Comparison of ENCODE assay signal across 1 cellular context in the genomic region with DNA sequence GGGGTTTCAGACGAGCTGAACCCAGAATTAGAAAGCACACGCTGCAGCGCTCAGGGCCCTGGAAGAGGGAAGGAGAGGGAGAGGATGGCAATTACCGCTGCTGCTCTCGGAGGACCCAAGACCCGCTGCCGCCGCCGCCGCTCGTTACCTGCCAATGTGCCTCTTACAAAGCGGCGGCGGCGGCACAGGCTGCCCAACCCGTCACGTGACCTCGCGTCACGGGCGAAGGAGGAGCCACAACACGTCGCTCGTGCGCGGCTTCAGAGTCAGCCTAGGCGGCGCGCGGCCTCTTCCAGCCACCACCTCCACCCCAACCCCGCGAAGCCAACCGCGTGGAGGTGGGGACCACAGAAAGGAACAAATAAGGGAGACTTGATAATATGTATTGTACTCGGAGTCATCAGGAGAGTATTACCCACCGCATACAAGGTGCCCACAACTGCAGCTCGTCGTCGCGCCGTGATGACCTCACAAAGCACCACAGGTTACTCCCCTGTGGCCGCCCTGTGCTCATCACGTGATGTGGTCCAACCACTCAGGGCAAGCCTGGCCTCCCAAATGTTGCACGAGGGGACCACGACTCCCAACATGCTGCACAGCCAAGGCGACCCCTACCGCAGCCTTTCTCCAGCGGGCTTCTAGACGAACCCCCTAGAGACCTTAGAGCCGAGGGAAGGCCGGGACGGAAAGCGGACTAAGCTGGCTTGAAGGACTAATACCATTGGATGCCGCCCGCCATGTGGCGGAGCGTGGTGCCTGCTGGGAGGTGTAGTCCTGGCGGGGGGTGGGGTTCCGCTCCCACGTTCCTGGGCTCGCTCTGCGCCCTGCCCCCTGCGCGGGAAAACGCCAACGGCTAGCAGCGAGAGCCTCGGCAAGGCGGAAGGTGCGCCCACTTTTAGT.
TF ChIP-seq lines count a peak whose summit lies in the region.

A gene with protein sequence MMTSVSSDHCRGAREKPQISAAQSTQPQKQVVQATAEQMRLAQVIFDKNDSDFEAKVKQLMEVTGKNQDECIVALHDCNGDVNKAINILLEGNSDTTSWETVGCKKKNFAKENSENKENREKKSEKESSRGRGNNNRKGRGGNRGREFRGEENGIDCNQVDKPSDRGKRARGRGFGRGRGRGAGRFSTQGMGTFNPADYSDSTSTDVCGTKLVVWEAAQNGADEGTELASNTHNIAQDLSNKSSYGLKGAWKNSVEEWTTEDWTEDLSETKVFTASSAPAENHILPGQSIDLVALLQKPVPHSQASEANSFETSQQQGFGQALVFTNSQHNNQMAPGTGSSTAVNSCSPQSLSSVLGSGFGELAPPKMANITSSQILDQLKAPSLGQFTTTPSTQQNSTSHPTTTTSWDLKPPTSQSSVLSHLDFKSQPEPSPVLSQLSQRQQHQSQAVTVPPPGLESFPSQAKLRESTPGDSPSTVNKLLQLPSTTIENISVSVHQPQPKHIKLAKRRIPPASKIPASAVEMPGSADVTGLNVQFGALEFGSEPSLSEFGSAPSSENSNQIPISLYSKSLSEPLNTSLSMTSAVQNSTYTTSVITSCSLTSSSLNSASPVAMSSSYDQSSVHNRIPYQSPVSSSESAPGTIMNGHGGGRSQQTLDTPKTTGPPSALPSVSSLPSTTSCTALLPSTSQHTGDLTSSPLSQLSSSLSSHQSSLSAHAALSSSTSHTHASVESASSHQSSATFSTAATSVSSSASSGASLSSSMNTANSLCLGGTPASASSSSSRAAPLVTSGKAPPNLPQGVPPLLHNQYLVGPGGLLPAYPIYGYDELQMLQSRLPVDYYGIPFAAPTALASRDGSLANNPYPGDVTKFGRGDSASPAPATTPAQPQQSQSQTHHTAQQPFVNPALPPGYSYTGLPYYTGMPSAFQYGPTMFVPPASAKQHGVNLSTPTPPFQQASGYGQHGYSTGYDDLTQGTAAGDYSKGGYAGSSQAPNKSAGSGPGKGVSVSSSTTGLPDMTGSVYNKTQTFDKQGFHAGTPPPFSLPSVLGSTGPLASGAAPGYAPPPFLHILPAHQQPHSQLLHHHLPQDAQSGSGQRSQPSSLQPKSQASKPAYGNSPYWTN (minus strand): TSS at position 158 of the 900 bp plus-strand sequence. CDS start 31,739 bp downstream, outside the sequence.

TF ChIP-seq in K562, 482 proteins besides CTCF, POLR2A, EP300 and RAD21 (continued from another document and continues in another):
- TF ChIP-seq, protein P1, sequence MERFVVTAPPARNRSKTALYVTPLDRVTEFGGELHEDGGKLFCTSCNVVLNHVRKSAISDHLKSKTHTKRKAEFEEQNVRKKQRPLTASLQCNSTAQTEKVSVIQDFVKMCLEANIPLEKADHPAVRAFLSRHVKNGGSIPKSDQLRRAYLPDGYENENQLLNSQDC (CRISPR knock-in tag; IDR thresholded peaks at IDR 0.05): no peak; the same call in 1 of the 2 replicates
- TF ChIP-seq HIVEP1 (CRISPR knock-in tag; IDR thresholded peaks at IDR 0.05) (no peak), MYBL2 (IDR thresholded peaks at IDR 0.05; ENCODE audit: low read depth) (peak; percentile 93), MYBL2 (CRISPR knock-in tag; IDR thresholded peaks at IDR 0.05; ENCODE audit: borderline replicate concordance) (no peak), ETV6 (IDR thresholded peaks at IDR 0.05; ENCODE audit: borderline replicate concordance in 1 of 2, low read depth in 2 of 2, low read length in 1 of 2) (no peak), ETV6 (CRISPR knock-in tag; IDR thresholded peaks at IDR 0.05; ENCODE audit: borderline replicate concordance) (no peak), FOXM1 (IDR thresholded peaks at IDR 0.05; ENCODE audit: low read depth) (0 out of 2 replicates have a peak, but pooled peaks have one; percentile 8), FOXM1 (CRISPR knock-in tag; IDR thresholded peaks at IDR 0.05; ENCODE audit: low read depth) (peak; percentile 74; the same call in 1 of the 2 replicates), MEIS2 (IDR thresholded peaks at IDR 0.05; ENCODE audit: partially characterized antibody) (no peak), CCAR2 (IDR thresholded peaks at IDR 0.05; ENCODE audit: low read depth, low read length) (no peak), NFE2L1 (tag; IDR thresholded peaks at IDR 0.05; ENCODE audit: borderline replicate concordance, low read depth) (no peak), NCOA1 (IDR thresholded peaks at IDR 0.05; ENCODE audit: low read depth) (no peak), ZNF175 (CRISPR knock-in tag; IDR thresholded peaks at IDR 0.05; ENCODE audit: low read depth) (no peak), MTA3 (IDR thresholded peaks at IDR 0.05; ENCODE audit: borderline replicate concordance) (no peak), CBX3 (IDR thresholded peaks at IDR 0.05; ENCODE audit: borderline replicate concordance in 1 of 2, low read length in 2 of 2) (peak in 1 of 2 experiments; percentile 50; a peak in 1 of 3 replicates), ZNF23 (CRISPR knock-in tag; IDR thresholded peaks at IDR 0.05) (no peak), JUNB (CRISPR knock-in tag; conservative IDR thresholded peaks at IDR 0.05) (no peak), RBBP5 (IDR thresholded peaks at IDR 0.05; ENCODE audit: borderline replicate concordance, insufficient read depth, low read length, poor library complexity, severe bottlenecking) (peak; percentile 75), BACH1 (tag; IDR thresholded peaks at IDR 0.05) (no peak), ZNF12 (CRISPR knock-in tag; IDR thresholded peaks at IDR 0.05) (no peak; the same call in 1 of the 2 replicates), CSDE1 (IDR thresholded peaks at IDR 0.05) (peak in 1 of 2 experiments; percentile 81; a peak in 2 of 4 replicates), RAD51 (IDR thresholded peaks at IDR 0.05; ENCODE audit: borderline replicate concordance, low read depth) (peak; percentile 98), SIN3B (IDR thresholded peaks at IDR 0.05; ENCODE audit: low read depth) (peak; percentile 92), GTF2E2 (tag; IDR thresholded peaks at IDR 0.05) (peak; percentile 83; the same call in 1 of the 2 replicates), TRIM24 (IDR thresholded peaks at IDR 0.05) (no peak), HNRNPH1 (optimal IDR thresholded peaks at IDR 0.05; ENCODE audit: low read depth, low read length) (no peak), ZNF24 (IDR thresholded peaks at IDR 0.05) (no peak), BMI1 (IDR thresholded peaks at IDR 0.05; ENCODE audit: low read length) (no peak), SAFB (IDR thresholded peaks at IDR 0.05; ENCODE audit: borderline replicate concordance, low read depth, low read length) (no peak), PTTG1 (tag; IDR thresholded peaks at IDR 0.05; ENCODE audit: low read depth) (no peak), ZNF696 (CRISPR knock-in tag; conservative IDR thresholded peaks at IDR 0.05) (no peak), SMAD1 (IDR thresholded peaks at IDR 0.05; ENCODE audit: low read depth, low read length, partially characterized antibody) (no peak), PTRF (tag; IDR thresholded peaks at IDR 0.05) (no peak)
- TF ChIP-seq, protein P2, sequence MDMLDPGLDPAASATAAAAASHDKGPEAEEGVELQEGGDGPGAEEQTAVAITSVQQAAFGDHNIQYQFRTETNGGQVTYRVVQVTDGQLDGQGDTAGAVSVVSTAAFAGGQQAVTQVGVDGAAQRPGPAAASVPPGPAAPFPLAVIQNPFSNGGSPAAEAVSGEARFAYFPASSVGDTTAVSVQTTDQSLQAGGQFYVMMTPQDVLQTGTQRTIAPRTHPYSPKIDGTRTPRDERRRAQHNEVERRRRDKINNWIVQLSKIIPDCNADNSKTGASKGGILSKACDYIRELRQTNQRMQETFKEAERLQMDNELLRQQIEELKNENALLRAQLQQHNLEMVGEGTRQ (CRISPR knock-in tag; IDR thresholded peaks at IDR 0.05): peak; percentile 90
- TF ChIP-seq, protein P3, sequence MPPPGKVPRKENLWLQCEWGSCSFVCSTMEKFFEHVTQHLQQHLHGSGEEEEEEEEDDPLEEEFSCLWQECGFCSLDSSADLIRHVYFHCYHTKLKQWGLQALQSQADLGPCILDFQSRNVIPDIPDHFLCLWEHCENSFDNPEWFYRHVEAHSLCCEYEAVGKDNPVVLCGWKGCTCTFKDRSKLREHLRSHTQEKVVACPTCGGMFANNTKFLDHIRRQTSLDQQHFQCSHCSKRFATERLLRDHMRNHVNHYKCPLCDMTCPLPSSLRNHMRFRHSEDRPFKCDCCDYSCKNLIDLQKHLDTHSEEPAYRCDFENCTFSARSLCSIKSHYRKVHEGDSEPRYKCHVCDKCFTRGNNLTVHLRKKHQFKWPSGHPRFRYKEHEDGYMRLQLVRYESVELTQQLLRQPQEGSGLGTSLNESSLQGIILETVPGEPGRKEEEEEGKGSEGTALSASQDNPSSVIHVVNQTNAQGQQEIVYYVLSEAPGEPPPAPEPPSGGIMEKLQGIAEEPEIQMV (tag; conservative IDR thresholded peaks at IDR 0.05; ENCODE audit: low read depth): no peak
- TF ChIP-seq, protein P4, sequence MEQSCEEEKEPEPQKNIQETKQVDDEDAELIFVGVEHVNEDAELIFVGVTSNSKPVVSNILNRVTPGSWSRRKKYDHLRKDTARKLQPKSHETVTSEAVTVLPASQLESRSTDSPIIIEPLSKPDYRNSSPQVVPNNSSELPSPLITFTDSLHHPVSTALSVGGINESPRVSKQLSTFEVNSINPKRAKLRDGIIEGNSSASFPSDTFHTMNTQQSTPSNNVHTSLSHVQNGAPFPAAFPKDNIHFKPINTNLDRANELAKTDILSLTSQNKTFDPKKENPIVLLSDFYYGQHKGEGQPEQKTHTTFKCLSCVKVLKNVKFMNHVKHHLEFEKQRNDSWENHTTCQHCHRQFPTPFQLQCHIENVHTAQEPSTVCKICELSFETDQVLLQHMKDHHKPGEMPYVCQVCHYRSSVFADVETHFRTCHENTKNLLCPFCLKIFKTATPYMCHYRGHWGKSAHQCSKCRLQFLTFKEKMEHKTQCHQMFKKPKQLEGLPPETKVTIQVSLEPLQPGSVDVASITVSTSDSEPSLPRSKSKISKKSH (CRISPR knock-in tag; IDR thresholded peaks at IDR 0.05): no peak
- TF ChIP-seq, protein P5, sequence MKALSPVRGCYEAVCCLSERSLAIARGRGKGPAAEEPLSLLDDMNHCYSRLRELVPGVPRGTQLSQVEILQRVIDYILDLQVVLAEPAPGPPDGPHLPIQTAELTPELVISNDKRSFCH (CRISPR knock-in tag; IDR thresholded peaks at IDR 0.05): no peak
- TF ChIP-seq, protein P5 (tag; IDR thresholded peaks at IDR 0.05): no peak
- TF ChIP-seq, protein P6, sequence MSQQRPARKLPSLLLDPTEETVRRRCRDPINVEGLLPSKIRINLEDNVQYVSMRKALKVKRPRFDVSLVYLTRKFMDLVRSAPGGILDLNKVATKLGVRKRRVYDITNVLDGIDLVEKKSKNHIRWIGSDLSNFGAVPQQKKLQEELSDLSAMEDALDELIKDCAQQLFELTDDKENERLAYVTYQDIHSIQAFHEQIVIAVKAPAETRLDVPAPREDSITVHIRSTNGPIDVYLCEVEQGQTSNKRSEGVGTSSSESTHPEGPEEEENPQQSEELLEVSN (IDR thresholded peaks at IDR 0.05; ENCODE audit: borderline replicate concordance in 1 of 2, extremely low read depth in 1 of 2, insufficient read depth in 1 of 2, insufficient read length in 1 of 2, low read depth in 1 of 2, low read length in 1 of 2, poor library complexity in 1 of 2, severe bottlenecking in 1 of 2): peak; percentile 99 to 100
- TF ChIP-seq, protein P7, sequence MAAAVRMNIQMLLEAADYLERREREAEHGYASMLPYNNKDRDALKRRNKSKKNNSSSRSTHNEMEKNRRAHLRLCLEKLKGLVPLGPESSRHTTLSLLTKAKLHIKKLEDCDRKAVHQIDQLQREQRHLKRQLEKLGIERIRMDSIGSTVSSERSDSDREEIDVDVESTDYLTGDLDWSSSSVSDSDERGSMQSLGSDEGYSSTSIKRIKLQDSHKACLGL (CRISPR knock-in tag; IDR thresholded peaks at IDR 0.05; ENCODE audit: borderline replicate concordance, poor library complexity, severe bottlenecking): peak; percentile 53
- TF ChIP-seq, protein P8, sequence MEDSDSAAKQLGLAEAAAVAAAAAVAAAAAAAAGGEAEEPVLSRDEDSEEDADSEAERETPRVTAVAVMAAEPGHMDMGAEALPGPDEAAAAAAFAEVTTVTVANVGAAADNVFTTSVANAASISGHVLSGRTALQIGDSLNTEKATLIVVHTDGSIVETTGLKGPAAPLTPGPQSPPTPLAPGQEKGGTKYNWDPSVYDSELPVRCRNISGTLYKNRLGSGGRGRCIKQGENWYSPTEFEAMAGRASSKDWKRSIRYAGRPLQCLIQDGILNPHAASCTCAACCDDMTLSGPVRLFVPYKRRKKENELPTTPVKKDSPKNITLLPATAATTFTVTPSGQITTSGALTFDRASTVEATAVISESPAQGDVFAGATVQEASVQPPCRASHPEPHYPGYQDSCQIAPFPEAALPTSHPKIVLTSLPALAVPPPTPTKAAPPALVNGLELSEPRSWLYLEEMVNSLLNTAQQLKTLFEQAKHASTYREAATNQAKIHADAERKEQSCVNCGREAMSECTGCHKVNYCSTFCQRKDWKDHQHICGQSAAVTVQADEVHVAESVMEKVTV (CRISPR knock-in tag; IDR thresholded peaks at IDR 0.05): no peak
- TF ChIP-seq, protein P9, sequence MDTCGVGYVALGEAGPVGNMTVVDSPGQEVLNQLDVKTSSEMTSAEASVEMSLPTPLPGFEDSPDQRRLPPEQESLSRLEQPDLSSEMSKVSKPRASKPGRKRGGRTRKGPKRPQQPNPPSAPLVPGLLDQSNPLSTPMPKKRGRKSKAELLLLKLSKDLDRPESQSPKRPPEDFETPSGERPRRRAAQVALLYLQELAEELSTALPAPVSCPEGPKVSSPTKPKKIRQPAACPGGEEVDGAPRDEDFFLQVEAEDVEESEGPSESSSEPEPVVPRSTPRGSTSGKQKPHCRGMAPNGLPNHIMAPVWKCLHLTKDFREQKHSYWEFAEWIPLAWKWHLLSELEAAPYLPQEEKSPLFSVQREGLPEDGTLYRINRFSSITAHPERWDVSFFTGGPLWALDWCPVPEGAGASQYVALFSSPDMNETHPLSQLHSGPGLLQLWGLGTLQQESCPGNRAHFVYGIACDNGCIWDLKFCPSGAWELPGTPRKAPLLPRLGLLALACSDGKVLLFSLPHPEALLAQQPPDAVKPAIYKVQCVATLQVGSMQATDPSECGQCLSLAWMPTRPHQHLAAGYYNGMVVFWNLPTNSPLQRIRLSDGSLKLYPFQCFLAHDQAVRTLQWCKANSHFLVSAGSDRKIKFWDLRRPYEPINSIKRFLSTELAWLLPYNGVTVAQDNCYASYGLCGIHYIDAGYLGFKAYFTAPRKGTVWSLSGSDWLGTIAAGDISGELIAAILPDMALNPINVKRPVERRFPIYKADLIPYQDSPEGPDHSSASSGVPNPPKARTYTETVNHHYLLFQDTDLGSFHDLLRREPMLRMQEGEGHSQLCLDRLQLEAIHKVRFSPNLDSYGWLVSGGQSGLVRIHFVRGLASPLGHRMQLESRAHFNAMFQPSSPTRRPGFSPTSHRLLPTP (IDR thresholded peaks at IDR 0.05; ENCODE audit: borderline replicate concordance, extremely low read depth, insufficient read length): no peak
- TF ChIP-seq, protein P10, sequence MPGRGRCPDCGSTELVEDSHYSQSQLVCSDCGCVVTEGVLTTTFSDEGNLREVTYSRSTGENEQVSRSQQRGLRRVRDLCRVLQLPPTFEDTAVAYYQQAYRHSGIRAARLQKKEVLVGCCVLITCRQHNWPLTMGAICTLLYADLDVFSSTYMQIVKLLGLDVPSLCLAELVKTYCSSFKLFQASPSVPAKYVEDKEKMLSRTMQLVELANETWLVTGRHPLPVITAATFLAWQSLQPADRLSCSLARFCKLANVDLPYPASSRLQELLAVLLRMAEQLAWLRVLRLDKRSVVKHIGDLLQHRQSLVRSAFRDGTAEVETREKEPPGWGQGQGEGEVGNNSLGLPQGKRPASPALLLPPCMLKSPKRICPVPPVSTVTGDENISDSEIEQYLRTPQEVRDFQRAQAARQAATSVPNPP (IDR thresholded peaks at IDR 0.05; ENCODE audit: borderline replicate concordance, insufficient read depth, insufficient read length): no peak
